ENCODE assay signal across 8 cellular contexts in the genomic region with DNA sequence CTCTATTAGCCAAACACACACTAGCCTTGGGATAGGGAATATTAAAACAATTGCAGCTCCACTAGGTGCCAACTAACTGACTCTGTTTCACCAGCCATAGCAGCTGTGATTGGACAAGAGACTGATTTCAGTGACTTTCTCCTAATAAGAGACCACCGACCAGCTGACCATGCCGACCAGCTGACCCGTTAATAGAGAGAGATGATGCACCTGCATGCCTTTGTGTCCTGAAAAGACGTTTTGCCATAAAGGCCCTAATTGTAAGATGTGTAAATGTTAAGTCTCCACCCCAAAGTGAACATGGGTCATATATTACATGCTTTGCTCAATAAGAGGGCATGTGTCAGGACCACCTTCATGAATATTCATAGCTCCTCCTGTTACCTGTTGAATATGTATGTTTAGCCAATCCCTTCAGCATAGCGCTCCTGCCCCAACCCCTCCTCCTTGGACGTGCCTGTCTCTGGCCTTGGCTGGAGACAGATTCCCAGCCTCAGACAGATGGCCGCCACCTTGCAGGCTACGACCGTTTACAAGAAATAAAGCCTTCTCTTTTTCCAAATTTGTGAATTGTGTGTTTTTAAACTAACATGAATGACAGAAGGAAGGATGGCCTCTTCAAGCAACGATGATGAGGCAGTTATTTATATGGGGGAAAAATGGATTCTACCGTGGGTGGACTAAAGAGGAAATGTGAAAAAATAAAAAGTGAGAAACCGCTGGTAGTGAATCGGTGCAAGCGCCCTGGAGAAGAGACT. TPM values are rescaled to one million over a fixed set of nuclear protein-coding genes. Genes with fewer than 3 reads are reported as not detected.
A peak's percentile ranks its signal among the peaks of the same experiment; 100 is the strongest.
DNase-seq lines count a peak whose midpoint lies in the region; ATAC-seq, FAIRE-seq and TF ChIP-seq lines count a peak whose summit lies in the region.

No MANE protein-coding gene starts in this region.

- TF ChIP-seq EP300 in upper lobe of left lung (IDR thresholded peaks at IDR 0.05): no peak

- peak; percentile 50 for DNase-seq in NCI-H510A treated with DMSO at 0.1 percent for 48 hours (lab: John Stamatoyannopoulos, UW)
- peak; percentile 81 for DNase-seq in cerebellar cortex (ENCODE audit: low spot score)
- peak; percentile 78 for DNase-seq in mesendoderm
- peak in 1 of 2 donors; percentile 50 for DNase-seq in upper lobe of left lung
- no peak for DNase-seq in HTR-8/SVneo (ENCODE audit: insufficient read length, low spot score)
- DNase-seq in GOT3 (lab: John Stamatoyannopoulos, UW): no peak
- no peak for DNase-seq in NCI-H524 treated with DMSO at 0.1 percent for 48 hours (lab: John Stamatoyannopoulos, UW)

- no peak overlapping the region for H3K56ac ChIP-seq in mesendoderm (ENCODE audit: low read length)

- no CpG with 5 or more reads among the region's 14 CpGs for WGBS in mesendoderm (ENCODE audit: extremely low coverage, insufficient coverage, low lambda C conversion rate)
- WGBS in upper lobe of left lung, 2 donors: 34 to 39% methylated on average over 13 to 14 of the region's 14 CpGs

- H4K8ac ChIP-seq in mesendoderm (ENCODE audit: low read depth, low read length): no peak overlapping the region

- no peak overlapping the region for H3K18ac ChIP-seq in mesendoderm (ENCODE audit: low read length)

- no peak overlapping the region for H3K23ac ChIP-seq in mesendoderm (ENCODE audit: low read length)

- H3K4me1 ChIP-seq in ES-I3 (ENCODE audit: insufficient read depth, low read length): peaks cover 13% of the 10 kb centered on the region; the same call in 1 of the 2 replicates
- H3K4me1 ChIP-seq in mesendoderm (ENCODE audit: control insufficient read depth, low read depth, low read length): peaks cover 3% of the 10 kb centered on the region
- H3K4me1 ChIP-seq in upper lobe of left lung: peaks cover 39 to 54% (median 47%) of the 10 kb centered on the region in 4 donors

- H3K27ac ChIP-seq in mesendoderm (ENCODE audit: low read depth, low read length) (no peak overlapping the region), upper lobe of left lung (peak overlapping the region; percentile 82 to 93 (median 90))

- H3K9me3 ChIP-seq in ES-I3 (ENCODE audit: control insufficient read depth, insufficient read depth, low read length) (no peaks in the 10 kb centered on the region), upper lobe of left lung (no peaks in the 10 kb centered on the region)

- no peaks in the 10 kb centered on the region for H3K27me3 ChIP-seq in mesendoderm (ENCODE audit: insufficient read depth, low read length, poor library complexity)
- no peaks in the 10 kb centered on the region for H3K27me3 ChIP-seq in upper lobe of left lung

- no peak for ATAC-seq in upper lobe of left lung (ENCODE audit: low FRiP score in 2 of 2)

- no peak overlapping the region for H3K4ac ChIP-seq in mesendoderm (ENCODE audit: low read depth, low read length)

- H3K9ac ChIP-seq in ES-I3 (ENCODE audit: low read depth, low read length) (peak overlapping the region; percentile 44; the same call in 1 of the 2 replicates), mesendoderm (ENCODE audit: low read length) (no peak overlapping the region)

- no peak overlapping the region for H2BK120ac ChIP-seq in mesendoderm (ENCODE audit: low read depth, low read length)

- no peak for TF ChIP-seq POLR2A in upper lobe of left lung (IDR thresholded peaks at IDR 0.05)

- peaks cover 14% of the 10 kb centered on the region for H3K79me1 ChIP-seq in mesendoderm (ENCODE audit: low read length)

- TF ChIP-seq CTCF in upper lobe of left lung (IDR thresholded peaks at IDR 0.05): no peak

- no peak overlapping the region for H3K4me3 ChIP-seq in mesendoderm (ENCODE audit: low read length)
- peak overlapping the region in 3 of 4 donors; percentile 76 to 95 (median 78) for H3K4me3 ChIP-seq in upper lobe of left lung

- no peak overlapping the region for H4K5ac ChIP-seq in mesendoderm (ENCODE audit: low read length)

- no peak for FAIRE-seq in HTR-8/SVneo (lab: Jason Lieb, UNC)

- no peak overlapping the region for H2BK15ac ChIP-seq in mesendoderm (replicated peaks; ENCODE audit: low read depth)

- H2AK5ac ChIP-seq in mesendoderm (ENCODE audit: low read length): no peak overlapping the region

- peaks cover 17% of the 10 kb centered on the region for H3K79me2 ChIP-seq in mesendoderm (ENCODE audit: control insufficient read depth, insufficient read depth, low read length)

- H3K36me3 ChIP-seq in ES-I3 (ENCODE audit: insufficient read depth, low read length): 0 out of 2 replicates have a peak, but pooled peaks cover 7% of the 10 kb centered on the region
- H3K36me3 ChIP-seq in mesendoderm (ENCODE audit: control insufficient read depth, insufficient read depth, low read length): peaks cover 2% of the 10 kb centered on the region
- peaks cover 10 to 19% (median 15%) of the 10 kb centered on the region in 4 donors for H3K36me3 ChIP-seq in upper lobe of left lung

- no peak overlapping the region for H2BK5ac ChIP-seq in mesendoderm (ENCODE audit: low read length)

- H3K4me2 ChIP-seq in mesendoderm (ENCODE audit: low read length): no peak overlapping the region

RNA-seq across cellular contexts. Expression of gene NADSYN1, which starts 1.2 kb away (rescaled TPM):
- polyA plus RNA-seq in mesendoderm (2013, experiment 1 of 2): 20.2 TPM
- polyA plus RNA-seq in mesendoderm (2013, experiment 2 of 2): 21.5 TPM
- 100 to 1,000 TPM in 2 of 6 donors, 10 to 100 TPM in 4; 46.8 to 248 (median 79.5) TPM for total RNA-seq in upper lobe of left lung

RNA-seq across cellular contexts. Expression of gene DHCR7, which starts 3.6 kb away (rescaled TPM):
- 207 TPM for polyA plus RNA-seq in mesendoderm (2013, experiment 1 of 2)
- polyA plus RNA-seq in mesendoderm (2013, experiment 2 of 2): 217 TPM
- 10 to 100 TPM in 5 of 6 donors, 1 to 10 TPM in 1; 5.2 to 96.1 (median 66.4) TPM for total RNA-seq in upper lobe of left lung

Comparison
In these comparisons a context has a peak if more than half of its experiments do, and no peak if none do; other contexts are left out.
1. DNase-seq: peak in NCI-H510A treated with DMSO at 0.1 percent for 48 hours (single experiment), cerebellar cortex (single experiment) and mesendoderm (single experiment); none in HTR-8/SVneo (single experiment), GOT3 (single experiment) and NCI-H524 treated with DMSO at 0.1 percent for 48 hours (single experiment).